Comparison of ENCODE assay signal across 18 cellular contexts in genomic region chr6:133277228-133277894, GRCh38. TPM values are rescaled to one million over a fixed set of nuclear protein-coding genes. Genes with fewer than 3 reads are reported as not detected.
"Had no signal": no experiment of that assay in that cellular context is flagged by ENCODE, and none has a peak within 500 bp of the region (broad histone marks: within the 10 kb centered on the region; RNA-seq: fewer than 3 reads in every experiment).

No MANE protein-coding gene starts in this region.

- DNase-seq: effector CD4-positive, alpha-beta T cell; endodermal cell; glutamatergic neuron; islet precursor cell; natural killer cell; occipital lobe; stimulated activated CD4-positive, alpha-beta T cell treated with anti-CD3 and anti-CD28 coated beads, Interleukin-2, amount 100 ng/mL, for 24 hours; stimulated activated naive CD4-positive, alpha-beta T cell; stomach; substantia nigra; transverse colon had no signal

- H3K9me3 ChIP-seq: stomach, thoracic aorta, transverse colon had no signal

- H3K4me1 ChIP-seq: stomach, transverse colon had no signal

- H3K36me3 ChIP-seq: stomach, thoracic aorta, transverse colon had no signal

- H3K27ac ChIP-seq: coronary artery, stomach, thoracic aorta, transverse colon had no signal

- ATAC-seq: left lobe of liver, natural killer cell, sciatic nerve had no signal

- H3K4me3 ChIP-seq: coronary artery, stomach, thoracic aorta, transverse colon had no signal

- H3K27me3 ChIP-seq: stomach, transverse colon had no signal

- FAIRE-seq: endothelial cell of umbilical vein, frontal cortex had no signal

RNA-seq across cellular contexts. Expression of gene EYA4, which starts 36.2 kb away (rescaled TPM):
- total RNA-seq: endothelial cell of umbilical vein, left lobe of liver, natural killer cell, pulmonary artery endothelial cell had no signal
